18 cellular contexts compared by ENCODE assay signal in genomic region chr2:7845332-7845731, GRCh38.
DNase-seq lines count a peak whose midpoint lies in the region; ATAC-seq, FAIRE-seq and TF ChIP-seq lines count a peak whose summit lies in the region.
"Had no signal": no experiment of that assay in that cellular context is flagged by ENCODE, and none has a peak within 500 bp of the region (broad histone marks: within the 10 kb centered on the region; RNA-seq: fewer than 3 reads in every experiment).

No MANE protein-coding gene starts in this region.

- TF ChIP-seq CTCF in HepG2 (CRISPR knock-in tag; IDR thresholded peaks at IDR 0.05) (no peak), right lobe of liver (IDR thresholded peaks at IDR 0.05) (no peak), fibroblast of the aortic adventitia (IDR thresholded peaks at IDR 0.05; ENCODE audit: insufficient read depth, low read length) (no peak)

- no peak for TF ChIP-seq EP300 in HepG2 (IDR thresholded peaks at IDR 0.05; ENCODE audit: low read depth in 2 of 2, low read length in 2 of 2)
- TF ChIP-seq EP300 in HepG2 (CRISPR knock-in tag; IDR thresholded peaks at IDR 0.05; ENCODE audit: borderline replicate concordance) = no peak

- no peak for TF ChIP-seq RAD21 in HepG2 (CRISPR knock-in tag; IDR thresholded peaks at IDR 0.05)

- in situ Hi-C loops in HepG2 (cut with HindIII; ENCODE audit: extremely low pct_ligation_motif_present, low pct_unique_long_range_greater_than_20kb) = no loop called here

- H2AFZ ChIP-seq in HepG2 (ENCODE audit: low read length) = no peak overlapping the region

- ATAC-seq in HepG2 (no peak), right lobe of liver (no peak), GM18520 (IDR thresholded peaks at IDR 0.05; ENCODE audit: unreplicated experiment) (no peak)
- ATAC-seq: activated CD8-positive, alpha-beta T cell treated with anti-CD3 and anti-CD28 coated beads, Interleukin-2, amount 10 ng/mL, durations not matched to agents 7 days and 5 days; gastroesophageal sphincter; upper lobe of right lung had no signal

- H3K9ac ChIP-seq in HepG2 (ENCODE audit: insufficient read depth, low read depth, low read length) (no peak overlapping the region), adipocyte (ENCODE audit: low read length) (peak overlapping the region; percentile 74)

- H3K27me3 ChIP-seq in HepG2 (ENCODE audit: control insufficient read depth in 1 of 2, insufficient read depth in 2 of 2, low read length in 2 of 2) = no peaks in the 10 kb centered on the region; a peak in 1 of 5 replicates
- H3K27me3 ChIP-seq in right lobe of liver = no peaks in the 10 kb centered on the region
- H3K27me3 ChIP-seq in adipocyte (replicated peaks; ENCODE audit: control insufficient read depth, insufficient read depth, low read length) = no peaks in the 10 kb centered on the region
- H3K27me3 ChIP-seq: gastroesophageal sphincter, Peyer's patch had no signal

- no peaks in the 10 kb centered on the region for H3K9me3 ChIP-seq in HepG2 (ENCODE audit: low read length)
- H3K9me3 ChIP-seq in right lobe of liver = no peaks in the 10 kb centered on the region
- no peaks in the 10 kb centered on the region for H3K9me3 ChIP-seq in adipocyte (ENCODE audit: control insufficient read depth, low read length)
- H3K9me3 ChIP-seq: gastroesophageal sphincter, Peyer's patch, upper lobe of right lung had no signal

- CTCF ChIA-PET in HepG2 (lab: Yijun Ruan, JAX; ENCODE audit: low intra/inter-chr PET ratio, low total read pairs) = no interaction called here

- no peaks in the 10 kb centered on the region for H4K20me1 ChIP-seq in HepG2 (ENCODE audit: insufficient read depth, low read length)

- H3K4me2 ChIP-seq in HepG2 (ENCODE audit: low read depth, low read length) = no peak overlapping the region

- 25% methylated on average over 2 of the region's 2 CpGs for WGBS in HepG2 (ENCODE audit: low lambda C conversion rate)
- 48% methylated on average over 2 of the region's 2 CpGs for WGBS in right lobe of liver (ENCODE audit: insufficient coverage, low coverage, low lambda C conversion rate, missing lambda C conversion rate)

- BruUV-seq in HepG2 (replicated peaks; lab: Mats Ljungman, UMichigan) = no TSS peak

- no peaks in the 10 kb centered on the region for H3K36me3 ChIP-seq in HepG2 (replicated peaks in 1 of 2; ENCODE audit: control insufficient read depth in 1 of 2, insufficient read depth in 2 of 2, low read length in 2 of 2)
- no peaks in the 10 kb centered on the region for H3K36me3 ChIP-seq in right lobe of liver
- no peaks in the 10 kb centered on the region for H3K36me3 ChIP-seq in adipocyte (ENCODE audit: control insufficient read depth, insufficient read depth, low read length, severe bottlenecking)
- H3K36me3 ChIP-seq: gastroesophageal sphincter, Peyer's patch, upper lobe of right lung had no signal

- POLR2A ChIA-PET in HepG2 (lab: Yijun Ruan, JAX) = no interaction called here

- DNase-seq in HepG2 (ENCODE audit: low spot score) = peak; percentile 10
- no peak for DNase-seq in right lobe of liver
- peak; percentile 95 for DNase-seq in adipocyte (ENCODE audit: low read depth)
- peak; percentile 96 for DNase-seq in fibroblast of the aortic adventitia (ENCODE audit: low read depth)
- peak; percentile 44 for DNase-seq in urothelium cell line (ENCODE audit: low spot score)
- DNase-seq in NCI-H774 (lab: John Stamatoyannopoulos, UW) = no peak
- DNase-seq in NCI-H524 (lab: John Stamatoyannopoulos, UW) = no peak
- DNase-seq: activated CD8-positive, alpha-beta T cell treated with anti-CD3 and anti-CD28 coated beads, Interleukin-2, amount 10 ng/mL, durations not matched to agents 7 days and 5 days; activated naive CD4-positive, alpha-beta T cell; AML-193; DMS79 treated with DMSO at 0.1 percent for 48 hours; NCI-H1436; NCI-H510A; Peyer's patch; stimulated activated CD4-positive, alpha-beta T cell treated with anti-CD3 and anti-CD28 coated beads, Interleukin-2, amount 100 ng/mL, for 24 hours; upper lobe of right lung had no signal

- H3K4me3 ChIP-seq in HepG2 (replicated peaks in 1 of 3; ENCODE audit: insufficient read depth in 1 of 3, low read depth in 2 of 3, low read length in 3 of 3) (no peak overlapping the region), right lobe of liver (no peak overlapping the region), adipocyte (ENCODE audit: low read length) (peak overlapping the region; percentile 53), fibroblast of the aortic adventitia (ENCODE audit: low read depth, low read length) (peak overlapping the region; percentile 11)
- H3K4me3 ChIP-seq: gastroesophageal sphincter, Peyer's patch, upper lobe of right lung had no signal

- FAIRE-seq in HepG2 (lab: Jason Lieb, UNC) (no peak), urothelium cell line (lab: Jason Lieb, UNC) (no peak)

- TF ChIP-seq POLR2A in HepG2 (IDR thresholded peaks at IDR 0.05; ENCODE audit: insufficient read depth in 1 of 2, low read depth in 2 of 2, low read length in 2 of 2) (no peak), right lobe of liver (IDR thresholded peaks at IDR 0.05) (no peak)

- intact Hi-C loops in HepG2 (cut with micrococcal nuclease; ENCODE audit: unreplicated experiment) = no loop called here
- intact Hi-C loops in right lobe of liver (cut with DNase I) = no loop called here

- H3K4me1 ChIP-seq in HepG2 (ENCODE audit: insufficient read depth, low read length) = peaks cover 16% of the 10 kb centered on the region; the same call in 1 of the 2 replicates
- H3K4me1 ChIP-seq in right lobe of liver = no peaks in the 10 kb centered on the region
- H3K4me1 ChIP-seq in adipocyte (ENCODE audit: control insufficient read depth, insufficient read depth, low read length) = peaks cover 29% of the 10 kb centered on the region
- H3K4me1 ChIP-seq: Peyer's patch, upper lobe of right lung had no signal

- no peaks in the 10 kb centered on the region for H3K79me2 ChIP-seq in HepG2 (ENCODE audit: insufficient read depth, low read length)

- H3K27ac ChIP-seq in HepG2 (ENCODE audit: extremely low read length, insufficient read depth, low read length) (no peak overlapping the region), right lobe of liver (no peak overlapping the region)
- H3K27ac ChIP-seq: gastroesophageal sphincter, Peyer's patch, upper lobe of right lung had no signal

TF ChIP-seq in HepG2, 621 proteins besides CTCF, POLR2A, EP300 and RAD21:
- TF ChIP-seq, protein P1, sequence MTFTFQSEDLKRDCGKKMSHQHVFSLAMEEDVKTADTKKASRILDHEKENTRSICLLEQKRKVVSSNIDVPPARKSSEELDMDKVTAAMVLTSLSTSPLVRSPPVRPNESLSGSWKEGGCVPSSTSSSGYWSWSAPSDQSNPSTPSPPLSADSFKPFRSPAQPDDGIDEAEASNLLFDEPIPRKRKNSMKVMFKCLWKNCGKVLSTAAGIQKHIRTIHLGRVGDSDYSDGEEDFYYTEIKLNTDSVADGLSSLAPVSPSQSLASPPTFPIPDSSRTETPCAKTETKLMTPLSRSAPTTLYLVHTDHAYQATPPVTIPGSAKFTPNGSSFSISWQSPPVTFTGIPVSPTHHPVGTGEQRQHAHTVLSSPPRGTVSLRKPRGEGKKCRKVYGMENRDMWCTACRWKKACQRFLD (CRISPR knock-in tag; IDR thresholded peaks at IDR 0.05; ENCODE audit: borderline replicate concordance) = no peak
- TF ChIP-seq, protein P2, sequence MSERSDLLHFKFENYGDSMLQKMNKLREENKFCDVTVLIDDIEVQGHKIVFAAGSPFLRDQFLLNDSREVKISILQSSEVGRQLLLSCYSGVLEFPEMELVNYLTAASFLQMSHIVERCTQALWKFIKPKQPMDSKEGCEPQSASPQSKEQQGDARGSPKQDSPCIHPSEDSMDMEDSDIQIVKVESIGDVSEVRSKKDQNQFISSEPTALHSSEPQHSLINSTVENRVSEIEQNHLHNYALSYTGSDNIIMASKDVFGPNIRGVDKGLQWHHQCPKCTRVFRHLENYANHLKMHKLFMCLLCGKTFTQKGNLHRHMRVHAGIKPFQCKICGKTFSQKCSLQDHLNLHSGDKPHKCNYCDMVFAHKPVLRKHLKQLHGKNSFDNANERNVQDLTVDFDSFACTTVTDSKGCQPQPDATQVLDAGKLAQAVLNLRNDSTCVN (CRISPR knock-in tag; IDR thresholded peaks at IDR 0.05; ENCODE audit: borderline replicate concordance) = no peak
- TF ChIP-seq PBX3 (CRISPR knock-in tag; IDR thresholded peaks at IDR 0.05; ENCODE audit: borderline replicate concordance) = no peak
- TF ChIP-seq ZNF772 (CRISPR knock-in tag; IDR thresholded peaks at IDR 0.05) = no peak
- no peak for TF ChIP-seq ZNF260 (CRISPR knock-in tag; IDR thresholded peaks at IDR 0.05; ENCODE audit: borderline replicate concordance, low read depth)
- no peak for TF ChIP-seq ZNF121 (CRISPR knock-in tag; IDR thresholded peaks at IDR 0.05)
- no peak for TF ChIP-seq ZNF256 (CRISPR knock-in tag; conservative IDR thresholded peaks at IDR 0.05)
- TF ChIP-seq ZNF430 (CRISPR knock-in tag; IDR thresholded peaks at IDR 0.05) = no peak
- no peak for TF ChIP-seq FOXC1 (CRISPR knock-in tag; IDR thresholded peaks at IDR 0.05; ENCODE audit: borderline replicate concordance)

Comparison
In these comparisons a context has a peak if more than half of its experiments do, and no peak if none do; other contexts are left out.
1. DNase-seq: peak in HepG2 (single experiment), adipocyte (single experiment), fibroblast of the aortic adventitia (single experiment) and urothelium cell line (single experiment); none in right lobe of liver (0 of 3), NCI-H774 (single experiment) and NCI-H524 (0 of 2).
2. H3K4me3 ChIP-seq: peak in adipocyte (single experiment) and fibroblast of the aortic adventitia (single experiment); none in HepG2 (0 of 3) and right lobe of liver (0 of 3).